8 cellular contexts compared by ENCODE assay signal in the genomic region with DNA sequence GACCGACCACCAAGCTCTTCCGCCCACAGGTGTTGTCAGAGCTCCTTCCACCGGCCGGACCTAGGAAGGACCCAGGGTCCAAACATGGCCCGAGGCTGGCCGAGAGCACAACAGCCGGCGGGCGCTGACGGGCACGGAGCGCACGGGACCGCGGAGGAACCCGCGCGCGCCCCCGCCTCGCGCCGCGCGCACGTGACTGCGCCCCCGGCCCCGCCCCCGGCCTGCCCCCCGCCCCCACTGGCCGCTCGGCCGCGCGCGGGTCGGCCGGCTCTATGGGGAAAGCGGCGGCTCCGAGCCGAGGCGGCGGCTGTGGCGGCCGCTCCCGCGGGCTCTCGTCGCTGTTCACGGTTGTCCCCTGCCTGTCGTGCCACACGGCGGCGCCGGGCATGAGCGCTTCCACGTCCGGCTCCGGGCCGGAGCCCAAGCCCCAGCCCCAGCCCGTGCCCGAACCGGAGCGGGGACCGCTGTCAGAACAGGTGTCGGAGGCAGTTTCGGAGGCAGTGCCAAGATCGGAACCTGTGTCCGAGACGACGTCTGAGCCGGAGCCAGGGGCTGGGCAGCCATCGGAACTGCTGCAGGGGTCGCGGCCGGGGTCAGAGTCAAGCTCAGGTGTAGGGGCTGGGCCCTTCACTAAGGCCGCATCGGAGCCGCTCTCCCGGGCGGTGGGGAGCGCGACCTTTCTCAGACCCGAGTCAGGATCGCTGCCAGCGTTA. TPM values are rescaled to one million over a fixed set of nuclear protein-coding genes. Genes with fewer than 3 reads are reported as not detected.
DNase-seq lines count a peak whose midpoint lies in the region; ATAC-seq and TF ChIP-seq lines count a peak whose summit lies in the region.

A gene with protein sequence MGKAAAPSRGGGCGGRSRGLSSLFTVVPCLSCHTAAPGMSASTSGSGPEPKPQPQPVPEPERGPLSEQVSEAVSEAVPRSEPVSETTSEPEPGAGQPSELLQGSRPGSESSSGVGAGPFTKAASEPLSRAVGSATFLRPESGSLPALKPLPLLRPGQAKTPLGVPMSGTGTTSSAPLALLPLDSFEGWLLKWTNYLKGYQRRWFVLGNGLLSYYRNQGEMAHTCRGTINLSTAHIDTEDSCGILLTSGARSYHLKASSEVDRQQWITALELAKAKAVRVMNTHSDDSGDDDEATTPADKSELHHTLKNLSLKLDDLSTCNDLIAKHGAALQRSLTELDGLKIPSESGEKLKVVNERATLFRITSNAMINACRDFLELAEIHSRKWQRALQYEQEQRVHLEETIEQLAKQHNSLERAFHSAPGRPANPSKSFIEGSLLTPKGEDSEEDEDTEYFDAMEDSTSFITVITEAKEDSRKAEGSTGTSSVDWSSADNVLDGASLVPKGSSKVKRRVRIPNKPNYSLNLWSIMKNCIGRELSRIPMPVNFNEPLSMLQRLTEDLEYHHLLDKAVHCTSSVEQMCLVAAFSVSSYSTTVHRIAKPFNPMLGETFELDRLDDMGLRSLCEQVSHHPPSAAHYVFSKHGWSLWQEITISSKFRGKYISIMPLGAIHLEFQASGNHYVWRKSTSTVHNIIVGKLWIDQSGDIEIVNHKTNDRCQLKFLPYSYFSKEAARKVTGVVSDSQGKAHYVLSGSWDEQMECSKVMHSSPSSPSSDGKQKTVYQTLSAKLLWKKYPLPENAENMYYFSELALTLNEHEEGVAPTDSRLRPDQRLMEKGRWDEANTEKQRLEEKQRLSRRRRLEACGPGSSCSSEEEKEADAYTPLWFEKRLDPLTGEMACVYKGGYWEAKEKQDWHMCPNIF (plus strand): TSS at position 237 of the 713 bp plus-strand sequence. CDS start 36 bp downstream, at position 273.

- no peak for TF ChIP-seq EP300 in suprapubic skin (IDR thresholded peaks at IDR 0.05)

- peak within 1 kb of the TSS; percentile 37 for H3K27ac ChIP-seq in suprapubic skin

- peaks cover 15% of the 10 kb centered on the region for H3K4me1 ChIP-seq in suprapubic skin

- H3K36me3 ChIP-seq in MG63 (peaks cover 13% of the 10 kb centered on the region), suprapubic skin (no peaks in the 10 kb centered on the region)

- ATAC-seq in HG02610 (IDR thresholded peaks at IDR 0.05; ENCODE audit: unreplicated experiment), result no peak

- H3K27me3 ChIP-seq in MG63 (no peaks in the 10 kb centered on the region), suprapubic skin (no peaks in the 10 kb centered on the region)

- TF ChIP-seq CTCF in epithelial cell of proximal tubule (conservative IDR thresholded peaks at IDR 0.05; ENCODE audit: low read depth, low read length) (no peak), suprapubic skin (IDR thresholded peaks at IDR 0.05) (no peak)

- TF ChIP-seq POLR2A in suprapubic skin (IDR thresholded peaks at IDR 0.05), result no peak

- WGBS in suprapubic skin, result 8% methylated on average over 7 of the region's 88 CpGs

- peak within 1 kb of the TSS; percentile 69 for H3K4me3 ChIP-seq in MG63
- peak within 1 kb of the TSS; percentile 66 for H3K4me3 ChIP-seq in epithelial cell of proximal tubule (ENCODE audit: low read depth, low read length)
- peak within 1 kb of the TSS; percentile 69 for H3K4me3 ChIP-seq in suprapubic skin

- DNase-seq in ELF-1 (ENCODE audit: low read depth, low spot score) (peak; percentile 23), MG63 (peak; percentile 27), activated T-cell treated with anti-CD3 and anti-CD28 coated beads for 4 hours (peak; percentile 12), epithelial cell of proximal tubule (ENCODE audit: low read depth) (no peak), mucosa of gallbladder (ENCODE audit: low spot score) (peak; percentile 21), suprapubic skin (ENCODE audit: low spot score in 2 of 2) (peak in 1 of 2 donors; percentile 65), HPDE6-E6E7 (ENCODE audit: extremely low spot score) (no peak)

- no peaks in the 10 kb centered on the region for H3K9me3 ChIP-seq in MG63
- H3K9me3 ChIP-seq in suprapubic skin, result no peaks in the 10 kb centered on the region

RNA-seq across cellular contexts. Expression of the gene that starts here (rescaled TPM):
- total RNA-seq in MG63 (2014; rRNA removed; shearing (Covaris generic); ENCODE audit: low replicate concordance), result 2.4 and 9.3 TPM in 2 replicates
- total RNA-seq in epithelial cell of proximal tubule (1.3 and 1.7 TPM in 2 replicates), mucosa of gallbladder (10.4 TPM), suprapubic skin (10 to 100 TPM in 1 of 4 donors, 1 to 10 TPM in 3; 3.9 to 11.3 (median 6.4) TPM)

Comparison
In these comparisons a context has a peak if more than half of its experiments do, and no peak if none do; other contexts are left out.
1. DNase-seq: peak in ELF-1 (single experiment), MG63 (single experiment), activated T-cell treated with anti-CD3 and anti-CD28 coated beads for 4 hours (single experiment) and mucosa of gallbladder (single experiment); none in epithelial cell of proximal tubule (single experiment) and HPDE6-E6E7 (single experiment).
2. Peak in every context shown above with its lines, with median percentiles within 50 percentile points of each other: H3K4me3 ChIP-seq.